In genomic region chr5:55636177-55636576, GRCh38 we compare ENCODE assay signal across 15 cellular contexts.
DNase-seq lines count a peak whose midpoint lies in the region; ATAC-seq and TF ChIP-seq lines count a peak whose summit lies in the region.
"Had no signal": no experiment of that assay in that cellular context is flagged by ENCODE, and none has a peak within 500 bp of the region (broad histone marks: within the 10 kb centered on the region; RNA-seq: fewer than 3 reads in every experiment).

No MANE protein-coding gene starts in this region.

- no peak overlapping the region for H3K18ac ChIP-seq in trophoblast cell (ENCODE audit: low read length)

- H3K27me3 ChIP-seq in esophagus muscularis mucosa, result no peaks in the 10 kb centered on the region
- no peaks in the 10 kb centered on the region for H3K27me3 ChIP-seq in trophoblast cell (ENCODE audit: insufficient read depth, low read length)

- H3K4ac ChIP-seq in trophoblast cell (ENCODE audit: low read depth, low read length), result no peak overlapping the region

- H2AFZ ChIP-seq in trophoblast cell (ENCODE audit: insufficient read depth, low read length, poor library complexity), result no peak overlapping the region

- H3K9me3 Mint-ChIP-seq in chondrocyte (ENCODE audit: low read depth), result no peaks in the 10 kb centered on the region
- H3K9me3 Mint-ChIP-seq: CD14-positive monocyte; naive thymus-derived CD8-positive, alpha-beta T cell; stimulated activated effector memory CD8-positive, alpha-beta T cell treated with anti-CD3 and anti-CD28 coated beads, Interleukin-12 subunit alpha, Interleukin-12 subunit beta, amount 100 ng/mL, for 72 hours had no signal

- peaks cover 46% of the 10 kb centered on the region for H3K4me1 Mint-ChIP-seq in chondrocyte (ENCODE audit: low read depth)
- H3K4me1 Mint-ChIP-seq: stimulated activated effector memory CD8-positive, alpha-beta T cell treated with anti-CD3 and anti-CD28 coated beads, Interleukin-12 subunit alpha, Interleukin-12 subunit beta, amount 100 ng/mL, for 72 hours had no signal

- no peak overlapping the region for H2BK5ac ChIP-seq in trophoblast cell (ENCODE audit: low read depth, low read length, poor library complexity)

- H4K8ac ChIP-seq in trophoblast cell (ENCODE audit: low read depth, low read length), result no peak overlapping the region

- no peak overlapping the region for H3K4me3 Mint-ChIP-seq in chondrocyte (ENCODE audit: unreplicated experiment)
- H3K4me3 Mint-ChIP-seq: CD14-positive monocyte; naive thymus-derived CD8-positive, alpha-beta T cell; stimulated activated effector memory CD8-positive, alpha-beta T cell treated with anti-CD3 and anti-CD28 coated beads, Interleukin-12 subunit alpha, Interleukin-12 subunit beta, amount 100 ng/mL, for 72 hours had no signal

- no peaks in the 10 kb centered on the region for H3K36me3 ChIP-seq in esophagus muscularis mucosa
- no peaks in the 10 kb centered on the region for H3K36me3 ChIP-seq in trophoblast cell (ENCODE audit: control insufficient read depth in 1 of 2, insufficient read depth in 2 of 2, low read length in 2 of 2)

- no peak overlapping the region for H3K4me2 ChIP-seq in trophoblast cell (ENCODE audit: low read length)

- H3K23ac ChIP-seq in trophoblast cell (ENCODE audit: low read length), result no peak overlapping the region

- peaks cover 1% of the 10 kb centered on the region for H3K79me2 ChIP-seq in trophoblast cell (ENCODE audit: control insufficient read depth, insufficient read depth, low read length, poor library complexity)

- H3K4me1 ChIP-seq in esophagus muscularis mucosa (peaks cover 27 to 56% (median 50%) of the 10 kb centered on the region in 4 donors), trophoblast cell (ENCODE audit: control insufficient read depth in 1 of 2, insufficient read depth in 2 of 2, low read length in 2 of 2) (peaks cover 0 to 11% of the 10 kb centered on the region in 2 experiments)

- H3K27ac ChIP-seq in esophagus muscularis mucosa (replicated peaks in 1 of 4), result peak overlapping the region; percentile 45 to 71 (median 52)
- H3K27ac ChIP-seq in trophoblast cell (ENCODE audit: low read depth, low read length), result peak overlapping the region; percentile 53

- no peak overlapping the region for H2AK5ac ChIP-seq in trophoblast cell (ENCODE audit: low read length)

- DNase-seq in COLO668 (lab: John Stamatoyannopoulos, UW; ENCODE audit: unreplicated experiment) (peak; percentile 39), NCI-H1930 (lab: John Stamatoyannopoulos, UW) (peak; percentile 58 to 66), esophagus muscularis mucosa (ENCODE audit: extremely low spot score) (no peak), trophoblast cell (no peak), epidermal melanocyte (ENCODE audit: insufficient read length, low spot score) (no peak), chondrocyte (ENCODE audit: low spot score) (no peak)
- DNase-seq in activated naive CD4-positive, alpha-beta T cell treated with Interleukin-2 at 50 U/mL for 16 hours, result no peak
- DNase-seq: activated effector memory CD4-positive, alpha-beta T cell treated with Interleukin-2 at 50 U/mL for 16 hours; dermis blood vessel endothelial cell; hippocampal formation; naive thymus-derived CD8-positive, alpha-beta T cell; NCI-H446 treated with DMSO at 0.1 percent for 48 hours had no signal

- peaks cover 10% of the 10 kb centered on the region for H3K79me1 ChIP-seq in trophoblast cell (ENCODE audit: low read length)

- no peak overlapping the region for H2BK120ac ChIP-seq in trophoblast cell (ENCODE audit: insufficient read depth, low read length, poor library complexity)

- H3K27me3 Mint-ChIP-seq in chondrocyte (ENCODE audit: low read depth), result no peaks in the 10 kb centered on the region
- H3K27me3 Mint-ChIP-seq: naive thymus-derived CD8-positive, alpha-beta T cell had no signal

- no peak overlapping the region for H4K91ac ChIP-seq in trophoblast cell (ENCODE audit: low read depth, low read length)

- ATAC-seq in GM19455 (IDR thresholded peaks at IDR 0.05; ENCODE audit: unreplicated experiment), result no peak
- ATAC-seq: naive thymus-derived CD8-positive, alpha-beta T cell had no signal

- no peak overlapping the region for H3K4me3 ChIP-seq in esophagus muscularis mucosa
- no peak overlapping the region for H3K4me3 ChIP-seq in trophoblast cell (ENCODE audit: low read depth, low read length)

- H3K14ac ChIP-seq in trophoblast cell (ENCODE audit: low read length), result no peak overlapping the region

- no peak overlapping the region for H3K9ac ChIP-seq in trophoblast cell (ENCODE audit: low read length)

- no peak for TF ChIP-seq EP300 in esophagus muscularis mucosa (IDR thresholded peaks at IDR 0.05)

- H3K9me3 ChIP-seq in esophagus muscularis mucosa (no peaks in the 10 kb centered on the region), trophoblast cell (ENCODE audit: insufficient read depth, low read depth, low read length) (no peaks in the 10 kb centered on the region)

- H3K27ac Mint-ChIP-seq in chondrocyte (ENCODE audit: unreplicated experiment), result no peak overlapping the region
- H3K27ac Mint-ChIP-seq: naive thymus-derived CD8-positive, alpha-beta T cell; stimulated activated effector memory CD8-positive, alpha-beta T cell treated with anti-CD3 and anti-CD28 coated beads, Interleukin-12 subunit alpha, Interleukin-12 subunit beta, amount 100 ng/mL, for 72 hours had no signal

- peaks cover 8% of the 10 kb centered on the region for H3K36me3 Mint-ChIP-seq in chondrocyte (ENCODE audit: low read depth)

- no peak overlapping the region for H4K12ac ChIP-seq in trophoblast cell (ENCODE audit: low read depth, low read length)

- TF ChIP-seq POLR2A in esophagus muscularis mucosa (IDR thresholded peaks at IDR 0.05; ENCODE audit: low read depth), result no peak

- no peak for TF ChIP-seq CTCF in esophagus muscularis mucosa (IDR thresholded peaks at IDR 0.05)
- no peak for TF ChIP-seq CTCF in chondrocyte (IDR thresholded peaks at IDR 0.05)

- intact Hi-C loops in esophagus muscularis mucosa (cut with DNase I), result no loop called here

- WGBS in esophagus muscularis mucosa, result 40% methylated on average over 2 of the region's 2 CpGs
- no CpG with 5 or more reads among the region's 2 CpGs for WGBS in trophoblast cell (ENCODE audit: extremely low coverage, insufficient coverage, insufficient read length)

- H2BK12ac ChIP-seq in trophoblast cell (ENCODE audit: low read length), result no peak overlapping the region

Comparison
In these comparisons a context has a peak if more than half of its experiments do, and no peak if none do; other contexts are left out.
1. DNase-seq: peak in COLO668 (single experiment) and NCI-H1930 (2 of 2); none in esophagus muscularis mucosa (single experiment), trophoblast cell (0 of 2), activated naive CD4-positive, alpha-beta T cell treated with Interleukin-2 at 50 U/mL for 16 hours (single experiment), epidermal melanocyte (single experiment) and chondrocyte (single experiment).